Comparison of ENCODE assay signal across 11 cellular contexts in genomic region chr6:111576302-111576701, GRCh38. TPM values are rescaled to one million over a fixed set of nuclear protein-coding genes. Genes with fewer than 3 reads are reported as not detected.
DNase-seq lines count a peak whose midpoint lies in the region; ATAC-seq and TF ChIP-seq lines count a peak whose summit lies in the region.
"Had no signal": no experiment of that assay in that cellular context is flagged by ENCODE, and none has a peak within 500 bp of the region (broad histone marks: within the 10 kb centered on the region; RNA-seq: fewer than 3 reads in every experiment).

No MANE protein-coding gene starts in this region.

- no peaks in the 10 kb centered on the region for H3K27me3 Mint-ChIP-seq in stimulated activated naive B cell treated with anti-CD40 and anti-IgM and Interleukin-4, amounts not matched to agents 10 μg/mL and 1 μg/mL and 100 μg/mL, for 72 hours

- no peaks in the 10 kb centered on the region for H3K9me3 Mint-ChIP-seq in stimulated activated naive B cell treated with anti-CD40 and anti-IgM and Interleukin-4, amounts not matched to agents 10 μg/mL and 1 μg/mL and 100 μg/mL, for 72 hours

- peak overlapping the region; percentile 93 for H3K27ac Mint-ChIP-seq in stimulated activated naive B cell treated with anti-CD40 and anti-IgM and Interleukin-4, amounts not matched to agents 10 μg/mL and 1 μg/mL and 100 μg/mL, for 72 hours

- H3K27ac ChIP-seq in esophagus squamous epithelium, result peak overlapping the region; percentile 16 to 83 (median 66)

- DNase-seq in SKM-1 treated with dmso at 0.1 percent for 144 hours (lab: John Stamatoyannopoulos, UW; ENCODE audit: unreplicated experiment) (peak; percentile 48), SKM-1 (lab: John Stamatoyannopoulos, UW; ENCODE audit: unreplicated experiment) (no peak), NCI-H2107 treated with DMSO at 0.1 percent for 48 hours (lab: John Stamatoyannopoulos, UW; ENCODE audit: unreplicated experiment) (peak; percentile 86), esophagus squamous epithelium (lab: John Stamatoyannopoulos, UW) (no peak), erythroblast (lab: John Stamatoyannopoulos, UW) (no peak), NCI-H146 (lab: John Stamatoyannopoulos, UW) (no peak), hypothalamus (lab: John Stamatoyannopoulos, UW) (no peak)
- no peak for DNase-seq in stimulated activated naive B cell treated with anti-CD40 and anti-IgM and Interleukin-4, amounts not matched to agents 10 μg/mL and 1 μg/mL and 100 μg/mL, for 72 hours
- DNase-seq: aorta, NCI-H2227 treated with DMSO at 0.1 percent for 48 hours, trophoblast cell had no signal

- H3K4me1 ChIP-seq in esophagus squamous epithelium, result peaks cover 15 to 57% (median 41%) of the 10 kb centered on the region in 3 donors

- TF ChIP-seq POLR2A in esophagus squamous epithelium (IDR thresholded peaks at IDR 0.05), result no peak
- no peak for TF ChIP-seq POLR2A in erythroblast (IDR thresholded peaks at IDR 0.05; ENCODE audit: low read length)

- H3K4me1 Mint-ChIP-seq in stimulated activated naive B cell treated with anti-CD40 and anti-IgM and Interleukin-4, amounts not matched to agents 10 μg/mL and 1 μg/mL and 100 μg/mL, for 72 hours, result peaks cover 18 to 20% of the 10 kb centered on the region in 2 donors

- no peaks in the 10 kb centered on the region for H3K9me3 ChIP-seq in esophagus squamous epithelium

- no peaks in the 10 kb centered on the region for H3K27me3 ChIP-seq in esophagus squamous epithelium

- WGBS in esophagus squamous epithelium, 2 donors, result 52 to 61% methylated on average over 11 of the region's 11 CpGs

- no peak overlapping the region for H3K4me3 Mint-ChIP-seq in stimulated activated naive B cell treated with anti-CD40 and anti-IgM and Interleukin-4, amounts not matched to agents 10 μg/mL and 1 μg/mL and 100 μg/mL, for 72 hours

- no peak for ATAC-seq in stimulated activated naive B cell treated with anti-CD40 and anti-IgM and Interleukin-4, amounts not matched to agents 10 μg/mL and 1 μg/mL and 100 μg/mL, for 72 hours (replicated peaks)

- no peak for TF ChIP-seq CTCF in esophagus squamous epithelium (IDR thresholded peaks at IDR 0.05)

- H3K36me3 ChIP-seq in esophagus squamous epithelium, result peaks cover 0 to 77% (median 11%) of the 10 kb centered on the region in 3 donors

- no peak overlapping the region for H3K4me3 ChIP-seq in esophagus squamous epithelium

- peaks cover 29 to 31% of the 10 kb centered on the region in 2 donors for H3K36me3 Mint-ChIP-seq in stimulated activated naive B cell treated with anti-CD40 and anti-IgM and Interleukin-4, amounts not matched to agents 10 μg/mL and 1 μg/mL and 100 μg/mL, for 72 hours

- intact Hi-C loops in esophagus squamous epithelium (cut with DNase I), result no loop called here

RNA-seq across cellular contexts. Expression of gene TRAF3IP2, which starts 29.4 kb away (rescaled TPM):
- total RNA-seq in esophagus squamous epithelium, result 10 to 100 TPM; 36.8 to 52.1 (median 46.7) TPM

Comparison
In these comparisons a context has a peak if more than half of its experiments do, and no peak if none do; other contexts are left out.
1. DNase-seq: peak in SKM-1 treated with dmso at 0.1 percent for 144 hours (single experiment) and NCI-H2107 treated with DMSO at 0.1 percent for 48 hours (single experiment); none in SKM-1 (single experiment), esophagus squamous epithelium (single experiment), stimulated activated naive B cell treated with anti-CD40 and anti-IgM and Interleukin-4, amounts not matched to agents 10 μg/mL and 1 μg/mL and 100 μg/mL, for 72 hours (single experiment), erythroblast (0 of 2), NCI-H146 (single experiment) and hypothalamus (0 of 51).